1 cellular context compared by ENCODE assay signal in the genomic region with DNA sequence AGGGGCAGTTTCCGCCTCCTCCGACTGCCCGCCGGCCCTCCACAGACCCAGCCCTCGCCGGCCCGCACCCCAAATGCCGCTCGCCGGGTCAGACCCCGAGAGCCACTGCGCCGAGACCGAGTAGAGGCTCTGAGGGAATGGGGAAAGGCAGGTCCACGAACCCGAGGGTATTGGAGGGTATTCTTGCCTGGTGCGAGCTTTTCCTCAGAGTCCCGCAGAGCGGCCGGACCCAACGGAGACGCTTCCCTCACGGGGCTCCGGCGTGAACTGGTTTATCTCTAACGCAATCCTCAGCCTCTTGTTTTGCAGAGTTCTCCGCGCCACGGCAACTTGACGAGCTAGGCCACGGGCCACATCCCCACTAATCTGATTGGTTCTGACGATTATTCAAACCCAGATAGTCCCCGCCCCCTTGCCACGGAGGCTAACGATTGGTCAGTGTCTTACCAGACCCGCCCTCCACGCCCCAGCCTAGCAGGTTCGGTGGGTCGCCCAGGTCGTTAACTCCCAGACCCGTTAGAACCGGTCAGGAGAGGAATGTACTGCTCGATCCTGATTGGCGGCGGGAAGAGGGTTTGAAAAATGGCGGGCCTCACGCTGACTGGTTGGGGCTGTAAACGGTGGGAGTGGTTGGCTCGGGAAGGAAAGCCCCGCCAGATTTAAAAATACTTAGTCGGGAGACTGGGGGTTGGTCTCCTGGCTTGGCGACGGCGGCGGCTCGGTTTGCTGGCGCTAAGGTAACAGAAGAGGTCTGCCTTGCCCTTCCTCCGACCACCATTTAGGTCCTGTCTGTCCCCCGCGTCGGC.
TF ChIP-seq lines count a peak whose summit lies in the region.

A gene (minus strand): TSS at position 274 of the 806 bp plus-strand sequence. CDS start 709 bp downstream, outside the sequence.

TF ChIP-seq in HepG2, 621 proteins besides CTCF, POLR2A, EP300 and RAD21 (continued from another document and continues in another):
- TF ChIP-seq, protein P1, sequence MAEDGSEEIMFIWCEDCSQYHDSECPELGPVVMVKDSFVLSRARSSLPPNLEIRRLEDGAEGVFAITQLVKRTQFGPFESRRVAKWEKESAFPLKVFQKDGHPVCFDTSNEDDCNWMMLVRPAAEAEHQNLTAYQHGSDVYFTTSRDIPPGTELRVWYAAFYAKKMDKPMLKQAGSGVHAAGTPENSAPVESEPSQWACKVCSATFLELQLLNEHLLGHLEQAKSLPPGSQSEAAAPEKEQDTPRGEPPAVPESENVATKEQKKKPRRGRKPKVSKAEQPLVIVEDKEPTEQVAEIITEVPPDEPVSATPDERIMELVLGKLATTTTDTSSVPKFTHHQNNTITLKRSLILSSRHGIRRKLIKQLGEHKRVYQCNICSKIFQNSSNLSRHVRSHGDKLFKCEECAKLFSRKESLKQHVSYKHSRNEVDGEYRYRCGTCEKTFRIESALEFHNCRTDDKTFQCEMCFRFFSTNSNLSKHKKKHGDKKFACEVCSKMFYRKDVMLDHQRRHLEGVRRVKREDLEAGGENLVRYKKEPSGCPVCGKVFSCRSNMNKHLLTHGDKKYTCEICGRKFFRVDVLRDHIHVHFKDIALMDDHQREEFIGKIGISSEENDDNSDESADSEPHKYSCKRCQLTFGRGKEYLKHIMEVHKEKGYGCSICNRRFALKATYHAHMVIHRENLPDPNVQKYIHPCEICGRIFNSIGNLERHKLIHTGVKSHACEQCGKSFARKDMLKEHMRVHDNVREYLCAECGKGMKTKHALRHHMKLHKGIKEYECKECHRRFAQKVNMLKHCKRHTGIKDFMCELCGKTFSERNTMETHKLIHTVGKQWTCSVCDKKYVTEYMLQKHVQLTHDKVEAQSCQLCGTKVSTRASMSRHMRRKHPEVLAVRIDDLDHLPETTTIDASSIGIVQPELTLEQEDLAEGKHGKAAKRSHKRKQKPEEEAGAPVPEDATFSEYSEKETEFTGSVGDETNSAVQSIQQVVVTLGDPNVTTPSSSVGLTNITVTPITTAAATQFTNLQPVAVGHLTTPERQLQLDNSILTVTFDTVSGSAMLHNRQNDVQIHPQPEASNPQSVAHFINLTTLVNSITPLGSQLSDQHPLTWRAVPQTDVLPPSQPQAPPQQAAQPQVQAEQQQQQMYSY (CRISPR knock-in tag; IDR thresholded peaks at IDR 0.05) = no peak
- TF ChIP-seq ZNF552 (CRISPR knock-in tag; IDR thresholded peaks at IDR 0.05; ENCODE audit: borderline replicate concordance) = no peak
- no peak for TF ChIP-seq HDAC6 (IDR thresholded peaks at IDR 0.05; ENCODE audit: low read depth, low read length)
- TF ChIP-seq, protein P2, sequence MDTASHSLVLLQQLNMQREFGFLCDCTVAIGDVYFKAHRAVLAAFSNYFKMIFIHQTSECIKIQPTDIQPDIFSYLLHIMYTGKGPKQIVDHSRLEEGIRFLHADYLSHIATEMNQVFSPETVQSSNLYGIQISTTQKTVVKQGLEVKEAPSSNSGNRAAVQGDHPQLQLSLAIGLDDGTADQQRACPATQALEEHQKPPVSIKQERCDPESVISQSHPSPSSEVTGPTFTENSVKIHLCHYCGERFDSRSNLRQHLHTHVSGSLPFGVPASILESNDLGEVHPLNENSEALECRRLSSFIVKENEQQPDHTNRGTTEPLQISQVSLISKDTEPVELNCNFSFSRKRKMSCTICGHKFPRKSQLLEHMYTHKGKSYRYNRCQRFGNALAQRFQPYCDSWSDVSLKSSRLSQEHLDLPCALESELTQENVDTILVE (CRISPR knock-in tag; IDR thresholded peaks at IDR 0.05) = no peak
- TF ChIP-seq, protein P3, sequence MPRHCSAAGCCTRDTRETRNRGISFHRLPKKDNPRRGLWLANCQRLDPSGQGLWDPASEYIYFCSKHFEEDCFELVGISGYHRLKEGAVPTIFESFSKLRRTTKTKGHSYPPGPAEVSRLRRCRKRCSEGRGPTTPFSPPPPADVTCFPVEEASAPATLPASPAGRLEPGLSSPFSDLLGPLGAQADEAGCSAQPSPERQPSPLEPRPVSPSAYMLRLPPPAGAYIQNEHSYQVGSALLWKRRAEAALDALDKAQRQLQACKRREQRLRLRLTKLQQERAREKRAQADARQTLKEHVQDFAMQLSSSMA (CRISPR knock-in tag; IDR thresholded peaks at IDR 0.05) = no peak
- 0 out of 2 replicates have a peak, but pooled peaks have one; percentile 41 for TF ChIP-seq ZBTB38 (CRISPR knock-in tag; IDR thresholded peaks at IDR 0.05)
- TF ChIP-seq STAG1 (CRISPR knock-in tag; IDR thresholded peaks at IDR 0.05) = no peak
- TF ChIP-seq, protein P4, sequence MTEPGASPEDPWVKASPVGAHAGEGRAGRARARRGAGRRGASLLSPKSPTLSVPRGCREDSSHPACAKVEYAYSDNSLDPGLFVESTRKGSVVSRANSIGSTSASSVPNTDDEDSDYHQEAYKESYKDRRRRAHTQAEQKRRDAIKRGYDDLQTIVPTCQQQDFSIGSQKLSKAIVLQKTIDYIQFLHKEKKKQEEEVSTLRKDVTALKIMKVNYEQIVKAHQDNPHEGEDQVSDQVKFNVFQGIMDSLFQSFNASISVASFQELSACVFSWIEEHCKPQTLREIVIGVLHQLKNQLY (CRISPR knock-in tag; IDR thresholded peaks at IDR 0.05) = no peak
- TF ChIP-seq ZNF672 (CRISPR knock-in tag; IDR thresholded peaks at IDR 0.05) = peak; percentile 94
- TF ChIP-seq CCAR2 (optimal IDR thresholded peaks at IDR 0.05; ENCODE audit: low read depth, low read length) = no peak
- peak; percentile 27 for TF ChIP-seq ZNF781 (CRISPR knock-in tag; IDR thresholded peaks at IDR 0.05; ENCODE audit: borderline replicate concordance, not compliant biosample characterization)
- TF ChIP-seq YEATS4 (CRISPR knock-in tag; IDR thresholded peaks at IDR 0.05; ENCODE audit: borderline replicate concordance) = peak; percentile 90
- peak; percentile 51; the same call in 1 of the 2 replicates for TF ChIP-seq TBX2 (CRISPR knock-in tag; IDR thresholded peaks at IDR 0.05; ENCODE audit: borderline replicate concordance)
- no peak; the same call in 1 of the 2 replicates for TF ChIP-seq NCOR1 (IDR thresholded peaks at IDR 0.05; ENCODE audit: borderline replicate concordance, low read length)
- TF ChIP-seq, protein P5, sequence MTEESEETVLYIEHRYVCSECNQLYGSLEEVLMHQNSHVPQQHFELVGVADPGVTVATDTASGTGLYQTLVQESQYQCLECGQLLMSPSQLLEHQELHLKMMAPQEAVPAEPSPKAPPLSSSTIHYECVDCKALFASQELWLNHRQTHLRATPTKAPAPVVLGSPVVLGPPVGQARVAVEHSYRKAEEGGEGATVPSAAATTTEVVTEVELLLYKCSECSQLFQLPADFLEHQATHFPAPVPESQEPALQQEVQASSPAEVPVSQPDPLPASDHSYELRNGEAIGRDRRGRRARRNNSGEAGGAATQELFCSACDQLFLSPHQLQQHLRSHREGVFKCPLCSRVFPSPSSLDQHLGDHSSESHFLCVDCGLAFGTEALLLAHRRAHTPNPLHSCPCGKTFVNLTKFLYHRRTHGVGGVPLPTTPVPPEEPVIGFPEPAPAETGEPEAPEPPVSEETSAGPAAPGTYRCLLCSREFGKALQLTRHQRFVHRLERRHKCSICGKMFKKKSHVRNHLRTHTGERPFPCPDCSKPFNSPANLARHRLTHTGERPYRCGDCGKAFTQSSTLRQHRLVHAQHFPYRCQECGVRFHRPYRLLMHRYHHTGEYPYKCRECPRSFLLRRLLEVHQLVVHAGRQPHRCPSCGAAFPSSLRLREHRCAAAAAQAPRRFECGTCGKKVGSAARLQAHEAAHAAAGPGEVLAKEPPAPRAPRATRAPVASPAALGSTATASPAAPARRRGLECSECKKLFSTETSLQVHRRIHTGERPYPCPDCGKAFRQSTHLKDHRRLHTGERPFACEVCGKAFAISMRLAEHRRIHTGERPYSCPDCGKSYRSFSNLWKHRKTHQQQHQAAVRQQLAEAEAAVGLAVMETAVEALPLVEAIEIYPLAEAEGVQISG (CRISPR knock-in tag; IDR thresholded peaks at IDR 0.05) = peak; percentile 49; the same call in 1 of the 2 replicates
- no peak for TF ChIP-seq ZNF260 (CRISPR knock-in tag; IDR thresholded peaks at IDR 0.05; ENCODE audit: borderline replicate concordance, low read depth)
- TF ChIP-seq, protein P6, sequence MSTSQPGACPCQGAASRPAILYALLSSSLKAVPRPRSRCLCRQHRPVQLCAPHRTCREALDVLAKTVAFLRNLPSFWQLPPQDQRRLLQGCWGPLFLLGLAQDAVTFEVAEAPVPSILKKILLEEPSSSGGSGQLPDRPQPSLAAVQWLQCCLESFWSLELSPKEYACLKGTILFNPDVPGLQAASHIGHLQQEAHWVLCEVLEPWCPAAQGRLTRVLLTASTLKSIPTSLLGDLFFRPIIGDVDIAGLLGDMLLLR (CRISPR knock-in tag; IDR thresholded peaks at IDR 0.05) = no peak
- TF ChIP-seq, protein P7, sequence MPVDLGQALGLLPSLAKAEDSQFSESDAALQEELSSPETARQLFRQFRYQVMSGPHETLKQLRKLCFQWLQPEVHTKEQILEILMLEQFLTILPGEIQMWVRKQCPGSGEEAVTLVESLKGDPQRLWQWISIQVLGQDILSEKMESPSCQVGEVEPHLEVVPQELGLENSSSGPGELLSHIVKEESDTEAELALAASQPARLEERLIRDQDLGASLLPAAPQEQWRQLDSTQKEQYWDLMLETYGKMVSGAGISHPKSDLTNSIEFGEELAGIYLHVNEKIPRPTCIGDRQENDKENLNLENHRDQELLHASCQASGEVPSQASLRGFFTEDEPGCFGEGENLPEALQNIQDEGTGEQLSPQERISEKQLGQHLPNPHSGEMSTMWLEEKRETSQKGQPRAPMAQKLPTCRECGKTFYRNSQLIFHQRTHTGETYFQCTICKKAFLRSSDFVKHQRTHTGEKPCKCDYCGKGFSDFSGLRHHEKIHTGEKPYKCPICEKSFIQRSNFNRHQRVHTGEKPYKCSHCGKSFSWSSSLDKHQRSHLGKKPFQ (CRISPR knock-in tag; IDR thresholded peaks at IDR 0.05; ENCODE audit: insufficient replicate concordance) = peak; percentile 72
- TF ChIP-seq, protein P8, sequence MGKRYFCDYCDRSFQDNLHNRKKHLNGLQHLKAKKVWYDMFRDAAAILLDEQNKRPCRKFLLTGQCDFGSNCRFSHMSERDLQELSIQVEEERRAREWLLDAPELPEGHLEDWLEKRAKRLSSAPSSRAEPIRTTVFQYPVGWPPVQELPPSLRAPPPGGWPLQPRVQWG (CRISPR knock-in tag; IDR thresholded peaks at IDR 0.05; ENCODE audit: borderline replicate concordance, low read depth) = no peak
- TF ChIP-seq, protein P9, sequence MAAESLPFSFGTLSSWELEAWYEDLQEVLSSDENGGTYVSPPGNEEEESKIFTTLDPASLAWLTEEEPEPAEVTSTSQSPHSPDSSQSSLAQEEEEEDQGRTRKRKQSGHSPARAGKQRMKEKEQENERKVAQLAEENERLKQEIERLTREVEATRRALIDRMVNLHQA (CRISPR knock-in tag; IDR thresholded peaks at IDR 0.05) = no peak
- TF ChIP-seq ZKSCAN1 (IDR thresholded peaks at IDR 0.05; ENCODE audit: low read length) = no peak
- TF ChIP-seq, protein P10, sequence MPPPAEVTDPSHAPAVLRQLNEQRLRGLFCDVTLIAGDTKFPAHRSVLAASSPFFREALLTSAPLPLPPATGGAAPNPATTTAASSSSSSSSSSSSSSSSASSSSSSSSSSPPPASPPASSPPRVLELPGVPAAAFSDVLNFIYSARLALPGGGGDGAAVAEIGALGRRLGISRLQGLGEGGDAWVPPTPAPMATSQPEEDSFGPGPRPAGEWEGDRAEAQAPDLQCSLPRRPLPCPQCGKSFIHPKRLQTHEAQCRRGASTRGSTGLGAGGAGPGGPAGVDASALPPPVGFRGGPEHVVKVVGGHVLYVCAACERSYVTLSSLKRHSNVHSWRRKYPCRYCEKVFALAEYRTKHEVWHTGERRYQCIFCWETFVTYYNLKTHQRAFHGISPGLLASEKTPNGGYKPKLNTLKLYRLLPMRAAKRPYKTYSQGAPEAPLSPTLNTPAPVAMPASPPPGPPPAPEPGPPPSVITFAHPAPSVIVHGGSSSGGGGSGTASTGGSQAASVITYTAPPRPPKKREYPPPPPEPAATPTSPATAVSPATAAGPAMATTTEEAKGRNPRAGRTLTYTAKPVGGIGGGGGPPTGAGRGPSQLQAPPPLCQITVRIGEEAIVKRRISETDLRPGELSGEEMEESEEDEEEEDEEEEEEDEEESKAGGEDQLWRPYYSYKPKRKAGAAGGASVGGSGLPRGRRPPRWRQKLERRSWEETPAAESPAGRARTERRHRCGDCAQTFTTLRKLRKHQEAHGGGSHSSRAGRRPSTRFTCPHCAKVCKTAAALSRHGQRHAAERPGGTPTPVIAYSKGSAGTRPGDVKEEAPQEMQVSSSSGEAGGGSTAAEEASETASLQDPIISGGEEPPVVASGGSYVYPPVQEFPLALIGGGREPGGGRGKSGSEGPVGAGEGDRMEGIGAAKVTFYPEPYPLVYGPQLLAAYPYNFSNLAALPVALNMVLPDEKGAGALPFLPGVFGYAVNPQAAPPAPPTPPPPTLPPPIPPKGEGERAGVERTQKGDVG (CRISPR knock-in tag; IDR thresholded peaks at IDR 0.05; ENCODE audit: borderline replicate concordance) = no peak
- TF ChIP-seq TCF7L2 (IDR thresholded peaks at IDR 0.05; ENCODE audit: low read depth, low read length) = no peak
- TF ChIP-seq NCOA1 (CRISPR knock-in tag; IDR thresholded peaks at IDR 0.05) = no peak
- peak; percentile 62; the same call in 1 of the 2 replicates for TF ChIP-seq KDM3A (CRISPR knock-in tag; IDR thresholded peaks at IDR 0.05; ENCODE audit: low read depth)
- TF ChIP-seq ZNF841 (CRISPR knock-in tag; IDR thresholded peaks at IDR 0.05; ENCODE audit: borderline replicate concordance) = peak; percentile 97
